21 cellular contexts compared by ENCODE assay signal in the genomic region with DNA sequence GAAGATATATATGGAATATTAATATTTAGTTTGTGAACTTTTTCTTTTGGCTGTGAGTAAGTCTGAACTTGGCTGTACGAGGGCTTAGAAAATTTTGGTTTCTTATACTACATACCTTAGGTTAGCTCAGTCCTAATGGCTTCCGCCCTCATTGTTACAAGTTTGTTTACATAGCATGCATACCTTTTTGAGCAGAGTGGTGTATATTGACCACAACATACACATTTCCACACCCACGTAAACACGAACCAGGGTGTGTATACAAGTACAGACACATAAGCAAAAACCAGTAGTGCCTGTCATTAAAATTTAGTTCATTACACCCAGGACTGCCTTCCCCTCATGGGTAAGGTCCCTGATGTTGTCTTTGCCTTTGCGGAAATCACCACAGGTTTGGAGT.
DNase-seq lines count a peak whose midpoint lies in the region; ATAC-seq and TF ChIP-seq lines count a peak whose summit lies in the region.
"Had no signal": no experiment of that assay in that cellular context is flagged by ENCODE, and none has a peak within 500 bp of the region (broad histone marks: within the 10 kb centered on the region; RNA-seq: fewer than 3 reads in every experiment).

No MANE protein-coding gene starts in this region.

- H4K91ac ChIP-seq in trophoblast cell (ENCODE audit: low read depth, low read length): no peak overlapping the region

- H3K4me2 ChIP-seq in trophoblast cell (ENCODE audit: low read length): peak overlapping the region; percentile 40
- H3K4me2 ChIP-seq: BLaER1 had no signal

- H4K8ac ChIP-seq in trophoblast cell (ENCODE audit: low read depth, low read length): no peak overlapping the region

- no peak overlapping the region for H3K4me3 Mint-ChIP-seq in chondrocyte (ENCODE audit: unreplicated experiment)
- H3K4me3 Mint-ChIP-seq: activated B cell treated with CpG ODN at 0.5 μM for 24 hours, T-cell had no signal

- H3K79me1 ChIP-seq in trophoblast cell (ENCODE audit: low read length): peaks cover 2% of the 10 kb centered on the region

- H2AK5ac ChIP-seq in trophoblast cell (ENCODE audit: low read length): no peak overlapping the region

- H3K23ac ChIP-seq in trophoblast cell (ENCODE audit: low read length): no peak overlapping the region

- H3K27me3 Mint-ChIP-seq in chondrocyte (ENCODE audit: low read depth): no peaks in the 10 kb centered on the region
- H3K27me3 Mint-ChIP-seq: activated B cell treated with CpG ODN at 0.5 μM for 24 hours, T-cell had no signal

- H3K27me3 ChIP-seq in RWPE2 (ENCODE audit: insufficient read depth, poor library complexity, severe bottlenecking) (no peaks in the 10 kb centered on the region), trophoblast cell (ENCODE audit: insufficient read depth, low read length) (no peaks in the 10 kb centered on the region), esophagus squamous epithelium (no peaks in the 10 kb centered on the region)
- H3K27me3 ChIP-seq: BLaER1 had no signal

- H3K9ac ChIP-seq in trophoblast cell (ENCODE audit: low read length): peak overlapping the region; percentile 13
- H3K9ac ChIP-seq: BLaER1 had no signal

- H3K4me1 ChIP-seq in RWPE2 (ENCODE audit: insufficient read depth, poor library complexity, severe bottlenecking) (peaks cover 10% of the 10 kb centered on the region), trophoblast cell (ENCODE audit: control insufficient read depth in 1 of 2, insufficient read depth in 2 of 2, low read length in 2 of 2) (peaks cover 5 to 6% of the 10 kb centered on the region in 2 experiments), esophagus squamous epithelium (peaks cover 0 to 30% (median 9%) of the 10 kb centered on the region in 3 donors)
- H3K4me1 ChIP-seq: BLaER1 had no signal

- TF ChIP-seq POLR2A in esophagus squamous epithelium (IDR thresholded peaks at IDR 0.05): no peak

- H2AFZ ChIP-seq in trophoblast cell (ENCODE audit: insufficient read depth, low read length, poor library complexity): no peak overlapping the region

- H2BK12ac ChIP-seq in trophoblast cell (ENCODE audit: low read length): peak overlapping the region; percentile 90

- H3K9me3 Mint-ChIP-seq in chondrocyte (ENCODE audit: low read depth): no peaks in the 10 kb centered on the region
- H3K9me3 Mint-ChIP-seq: activated B cell treated with CpG ODN at 0.5 μM for 24 hours, T-cell had no signal

- H3K36me3 ChIP-seq in RWPE2 (ENCODE audit: low read depth) (peaks cover 72% of the 10 kb centered on the region), trophoblast cell (ENCODE audit: control insufficient read depth in 1 of 2, insufficient read depth in 2 of 2, low read length in 2 of 2) (peaks cover 0 to 7% of the 10 kb centered on the region in 2 experiments), esophagus squamous epithelium (peaks cover 0 to 37% (median 0%) of the 10 kb centered on the region in 3 donors)
- H3K36me3 ChIP-seq: thoracic aorta had no signal

- H4K12ac ChIP-seq in trophoblast cell (ENCODE audit: low read depth, low read length): no peak overlapping the region

- H3K27ac ChIP-seq in RWPE2 (ENCODE audit: poor library complexity, severe bottlenecking) (no peak overlapping the region), trophoblast cell (ENCODE audit: low read depth, low read length) (no peak overlapping the region), esophagus squamous epithelium (peak overlapping the region in 1 of 4 donors; percentile 10)
- H3K27ac ChIP-seq: BLaER1, thoracic aorta had no signal

- no peak overlapping the region for H3K4ac ChIP-seq in trophoblast cell (ENCODE audit: low read depth, low read length)

- H3K36me3 Mint-ChIP-seq in chondrocyte (ENCODE audit: low read depth): peaks cover 21% of the 10 kb centered on the region

- H3K4me3 ChIP-seq in RWPE2 (ENCODE audit: severe bottlenecking): no peak overlapping the region
- H3K4me3 ChIP-seq in trophoblast cell (ENCODE audit: low read depth, low read length): no peak overlapping the region
- no peak overlapping the region for H3K4me3 ChIP-seq in esophagus squamous epithelium
- H3K4me3 ChIP-seq: BLaER1, thoracic aorta had no signal

- TF ChIP-seq CTCF in RWPE2 (IDR thresholded peaks at IDR 0.05; ENCODE audit: poor library complexity, severe bottlenecking) (no peak), chondrocyte (IDR thresholded peaks at IDR 0.05) (no peak), esophagus squamous epithelium (IDR thresholded peaks at IDR 0.05) (no peak)

- peak; percentile 18 for DNase-seq in NCI-H748 (lab: John Stamatoyannopoulos, UW; ENCODE audit: unreplicated experiment)
- DNase-seq in NCI-H748 treated with DMSO at 0.1 percent for 48 hours (lab: John Stamatoyannopoulos, UW): no peak
- no peak for DNase-seq in RWPE2 (ENCODE audit: low spot score)
- DNase-seq in chondrocyte (ENCODE audit: low spot score): no peak
- DNase-seq in trophoblast cell: peak; percentile 63 to 89
- no peak for DNase-seq in esophagus squamous epithelium (lab: John Stamatoyannopoulos, UW)
- DNase-seq: 8988T; activated B cell treated with CpG ODN at 0.5 μM for 24 hours; activated effector memory CD4-positive, alpha-beta T cell treated with anti-CD3 and anti-CD28 coated beads, Interleukin-2, amount 50 U/mL, for 16 hours; amygdala; MM.1S; NCI-H187; NCI-H345; Right ventricle myocardium superior; stimulated activated CD4-positive, alpha-beta T cell treated with anti-CD3 and anti-CD28 coated beads, Interleukin-12 subunit alpha, Interleukin-12 subunit beta, amount 100 ng/mL, for 4 hours; T-cell had no signal

- H3K27ac Mint-ChIP-seq in chondrocyte (ENCODE audit: unreplicated experiment): peak overlapping the region; percentile 65
- H3K27ac Mint-ChIP-seq: activated B cell treated with CpG ODN at 0.5 μM for 24 hours had no signal

- no peak overlapping the region for H3K14ac ChIP-seq in trophoblast cell (ENCODE audit: low read length)

- peaks cover 29% of the 10 kb centered on the region for H3K4me1 Mint-ChIP-seq in chondrocyte (ENCODE audit: low read depth)
- H3K4me1 Mint-ChIP-seq: activated B cell treated with CpG ODN at 0.5 μM for 24 hours had no signal

- WGBS in trophoblast cell (ENCODE audit: extremely low coverage, insufficient coverage, insufficient read length): no CpG with 5 or more reads among the region's 5 CpGs
- 49 to 61% methylated on average over 5 of the region's 5 CpGs for WGBS in esophagus squamous epithelium, 2 donors

- H2BK5ac ChIP-seq in trophoblast cell (ENCODE audit: low read depth, low read length, poor library complexity): no peak overlapping the region

- H3K79me2 ChIP-seq in trophoblast cell (ENCODE audit: control insufficient read depth, insufficient read depth, low read length, poor library complexity): no peaks in the 10 kb centered on the region

- H3K18ac ChIP-seq in trophoblast cell (ENCODE audit: low read length): no peak overlapping the region

- H3K9me3 ChIP-seq in RWPE2 (ENCODE audit: severe bottlenecking) (no peaks in the 10 kb centered on the region), trophoblast cell (ENCODE audit: insufficient read depth, low read depth, low read length) (no peaks in the 10 kb centered on the region), esophagus squamous epithelium (no peaks in the 10 kb centered on the region)
- H3K9me3 ChIP-seq: BLaER1, thoracic aorta had no signal

- no peak overlapping the region for H2BK120ac ChIP-seq in trophoblast cell (ENCODE audit: insufficient read depth, low read length, poor library complexity)

- intact Hi-C loops in esophagus squamous epithelium (cut with DNase I): no loop called here

- ATAC-seq in RWPE2 (ENCODE audit: low read depth) (peak; percentile 83), HG03159 (IDR thresholded peaks at IDR 0.05; ENCODE audit: unreplicated experiment) (no peak), HG02642 (IDR thresholded peaks at IDR 0.05; ENCODE audit: poor library complexity, unreplicated experiment) (no peak)
- ATAC-seq: left lobe of liver, T-cell had no signal

Comparison
In these comparisons a context has a peak if more than half of its experiments do, and no peak if none do; other contexts are left out.
1. DNase-seq: peak in NCI-H748 (single experiment) and trophoblast cell (2 of 2); none in NCI-H748 treated with DMSO at 0.1 percent for 48 hours (single experiment), RWPE2 (single experiment), chondrocyte (single experiment) and esophagus squamous epithelium (single experiment).